ENCODE assay signal across 18 cellular contexts in genomic region chr12:27972721-27973120, GRCh38. TPM values are rescaled to one million over a fixed set of nuclear protein-coding genes. Genes with fewer than 3 reads are reported as not detected.
DNase-seq lines count a peak whose midpoint lies in the region; ATAC-seq and TF ChIP-seq lines count a peak whose summit lies in the region.
"Had no signal": no experiment of that assay in that cellular context is flagged by ENCODE, and none has a peak within 500 bp of the region (broad histone marks: within the 10 kb centered on the region; RNA-seq: fewer than 3 reads in every experiment).

TSS of gene PTHLH (minus strand) at chr12:27972733. CDS start at chr12:27969494, 3,239 bp downstream.

- H3K4me1 ChIP-seq in iPS-20b (ENCODE audit: insufficient read depth, low read length) = peaks cover 28% of the 10 kb centered on the region
- H3K4me1 ChIP-seq: breast epithelium had no signal

- H3K4me3 ChIP-seq in iPS-20b (ENCODE audit: low read length) = peak within 1 kb of the TSS; percentile 42; the same call in 1 of the 2 replicates
- H3K4me3 ChIP-seq: upper lobe of left lung had no signal

- no peaks in the 10 kb centered on the region for H3K36me3 Mint-ChIP-seq in activated naive CD4-positive, alpha-beta T cell treated with anti-CD3 and anti-CD28 coated beads for 36 hours (ENCODE audit: low read depth)
- no peaks in the 10 kb centered on the region for H3K36me3 Mint-ChIP-seq in activated naive CD4-positive, alpha-beta T cell treated with anti-CD3 and anti-CD28 coated beads, Interleukin-2, amount 10 ng/mL, durations not matched to agents 7 days and 5 days
- H3K36me3 Mint-ChIP-seq in WTC11 = no peaks in the 10 kb centered on the region
- peaks cover 0 to 2% of the 10 kb centered on the region in 2 donors for H3K36me3 Mint-ChIP-seq in stimulated activated naive B cell treated with anti-CD40 and anti-IgM and Interleukin-4, amounts not matched to agents 10 μg/mL and 1 μg/mL and 100 μg/mL, for 72 hours

- H3K27me3 Mint-ChIP-seq in activated naive CD4-positive, alpha-beta T cell treated with anti-CD3 and anti-CD28 coated beads for 36 hours (ENCODE audit: low read depth) = peaks cover 82% of the 10 kb centered on the region
- peaks cover 90% of the 10 kb centered on the region for H3K27me3 Mint-ChIP-seq in activated naive CD4-positive, alpha-beta T cell treated with anti-CD3 and anti-CD28 coated beads, Interleukin-2, amount 10 ng/mL, durations not matched to agents 7 days and 5 days
- H3K27me3 Mint-ChIP-seq in WTC11 (ENCODE audit: low read depth) = peaks cover 97% of the 10 kb centered on the region
- H3K27me3 Mint-ChIP-seq in stimulated activated naive B cell treated with anti-CD40 and anti-IgM and Interleukin-4, amounts not matched to agents 10 μg/mL and 1 μg/mL and 100 μg/mL, for 72 hours = peaks cover 71 to 84% of the 10 kb centered on the region in 2 donors

- H3K27ac ChIP-seq in iPS-20b (ENCODE audit: low read length) (no peak within 1 kb of the TSS), substantia nigra (ENCODE audit: low read depth, low read length, poor library complexity, severe bottlenecking) (no peak within 1 kb of the TSS)
- H3K27ac ChIP-seq: breast epithelium, HL-60, upper lobe of left lung had no signal

- peaks cover 99% of the 10 kb centered on the region for H3K27me3 ChIP-seq in iPS-20b (ENCODE audit: insufficient read depth, low read length)

- no peak for TF ChIP-seq CTCF in WTC11 (IDR thresholded peaks at IDR 0.05)

- no peaks in the 10 kb centered on the region; the same call in 1 of the 2 replicates for H3K9me3 ChIP-seq in iPS-20b (ENCODE audit: insufficient read depth, low read depth, low read length)
- H3K9me3 ChIP-seq: breast epithelium, upper lobe of left lung had no signal

- H3K9ac ChIP-seq in iPS-20b (ENCODE audit: low read depth, low read length) = no peak within 1 kb of the TSS

- no peak within 1 kb of the TSS for H3K27ac Mint-ChIP-seq in activated naive CD4-positive, alpha-beta T cell treated with anti-CD3 and anti-CD28 coated beads for 36 hours
- no peak within 1 kb of the TSS for H3K27ac Mint-ChIP-seq in activated naive CD4-positive, alpha-beta T cell treated with anti-CD3 and anti-CD28 coated beads, Interleukin-2, amount 10 ng/mL, durations not matched to agents 7 days and 5 days
- no peak within 1 kb of the TSS for H3K27ac Mint-ChIP-seq in WTC11
- peak within 1 kb of the TSS; percentile 65 for H3K27ac Mint-ChIP-seq in stimulated activated naive B cell treated with anti-CD40 and anti-IgM and Interleukin-4, amounts not matched to agents 10 μg/mL and 1 μg/mL and 100 μg/mL, for 72 hours
- H3K27ac Mint-ChIP-seq: T-helper 1 cell treated with Interleukin-12 subunit alpha and Interleukin-12 subunit beta and Interleukin-4 antibody, amounts not matched to agents 30 μg/mL and 1 μg/mL, for 36 hours had no signal

- POLR2A ChIA-PET in WTC11 (lab: Charles Lee) = no interaction called here

- no peaks in the 10 kb centered on the region for H3K9me3 Mint-ChIP-seq in activated naive CD4-positive, alpha-beta T cell treated with anti-CD3 and anti-CD28 coated beads for 36 hours
- no peaks in the 10 kb centered on the region for H3K9me3 Mint-ChIP-seq in activated naive CD4-positive, alpha-beta T cell treated with anti-CD3 and anti-CD28 coated beads, Interleukin-2, amount 10 ng/mL, durations not matched to agents 7 days and 5 days
- H3K9me3 Mint-ChIP-seq in WTC11 = no peaks in the 10 kb centered on the region
- H3K9me3 Mint-ChIP-seq in stimulated activated naive B cell treated with anti-CD40 and anti-IgM and Interleukin-4, amounts not matched to agents 10 μg/mL and 1 μg/mL and 100 μg/mL, for 72 hours = no peaks in the 10 kb centered on the region
- H3K9me3 Mint-ChIP-seq: T-helper 1 cell treated with Interleukin-12 subunit alpha and Interleukin-12 subunit beta and Interleukin-4 antibody, amounts not matched to agents 30 μg/mL and 1 μg/mL, for 36 hours had no signal

- no peak for DNase-seq in activated naive CD4-positive, alpha-beta T cell treated with anti-CD3 and anti-CD28 coated beads for 36 hours
- DNase-seq in activated naive CD4-positive, alpha-beta T cell treated with anti-CD3 and anti-CD28 coated beads, Interleukin-2, amount 10 ng/mL, durations not matched to agents 7 days and 5 days = no peak
- DNase-seq in WTC11 (ENCODE audit: low spot score) (no peak), NOMO-1 treated with DMSO at 0.1 percent for 48 hours (lab: John Stamatoyannopoulos, UW; ENCODE audit: unreplicated experiment) (no peak), iPS-NIHi11 (ENCODE audit: low spot score) (no peak), substantia nigra (lab: John Stamatoyannopoulos, UW) (no peak)
- DNase-seq in stimulated activated naive B cell treated with anti-CD40 and anti-IgM and Interleukin-4, amounts not matched to agents 10 μg/mL and 1 μg/mL and 100 μg/mL, for 72 hours = no peak
- DNase-seq: activated naive CD4-positive, alpha-beta T cell treated with Interleukin-2 at 50 U/mL for 16 hours; dorsolateral prefrontal cortex; hypothalamus; left ventricle myocardium superior; NCI-H146; stimulated activated CD4-positive, alpha-beta T cell treated with anti-CD3 and anti-CD28 coated beads, Interleukin-4, amount 100 ng/mL, for 4 hours; upper lobe of left lung had no signal

- ATAC-seq in WTC11 = no peak
- no peak for ATAC-seq in stimulated activated naive B cell treated with anti-CD40 and anti-IgM and Interleukin-4, amounts not matched to agents 10 μg/mL and 1 μg/mL and 100 μg/mL, for 72 hours (replicated peaks)
- ATAC-seq: left ventricle myocardium superior had no signal

- H3K4me3 Mint-ChIP-seq in activated naive CD4-positive, alpha-beta T cell treated with anti-CD3 and anti-CD28 coated beads for 36 hours = peak within 1 kb of the TSS; percentile 1
- no peak within 1 kb of the TSS for H3K4me3 Mint-ChIP-seq in activated naive CD4-positive, alpha-beta T cell treated with anti-CD3 and anti-CD28 coated beads, Interleukin-2, amount 10 ng/mL, durations not matched to agents 7 days and 5 days
- peak within 1 kb of the TSS; percentile 77 for H3K4me3 Mint-ChIP-seq in WTC11
- H3K4me3 Mint-ChIP-seq in stimulated activated naive B cell treated with anti-CD40 and anti-IgM and Interleukin-4, amounts not matched to agents 10 μg/mL and 1 μg/mL and 100 μg/mL, for 72 hours = peak within 1 kb of the TSS; percentile 14 to 46

- H3K4me1 Mint-ChIP-seq in activated naive CD4-positive, alpha-beta T cell treated with anti-CD3 and anti-CD28 coated beads for 36 hours (ENCODE audit: low read depth) = peaks cover 34% of the 10 kb centered on the region
- H3K4me1 Mint-ChIP-seq in activated naive CD4-positive, alpha-beta T cell treated with anti-CD3 and anti-CD28 coated beads, Interleukin-2, amount 10 ng/mL, durations not matched to agents 7 days and 5 days = peaks cover 19% of the 10 kb centered on the region
- H3K4me1 Mint-ChIP-seq in WTC11 = peaks cover 57% of the 10 kb centered on the region
- peaks cover 20 to 39% of the 10 kb centered on the region in 2 donors for H3K4me1 Mint-ChIP-seq in stimulated activated naive B cell treated with anti-CD40 and anti-IgM and Interleukin-4, amounts not matched to agents 10 μg/mL and 1 μg/mL and 100 μg/mL, for 72 hours

- CTCF ChIA-PET in activated naive CD4-positive, alpha-beta T cell treated with anti-CD3 and anti-CD28 coated beads for 36 hours (lab: Charles Lee) = interaction anchor here (0.6 to 0.7 kb wide), 2 partner anchors 448 to 1171 kb away, joined by 3 read pairs; no protein-coding TSS in a partner anchor
- CTCF ChIA-PET in activated naive CD4-positive, alpha-beta T cell treated with anti-CD3 and anti-CD28 coated beads, Interleukin-2, amount 10 ng/mL, durations not matched to agents 7 days and 5 days (lab: Charles Lee) = no interaction called here
- CTCF ChIA-PET in WTC11 (lab: Charles Lee) = no interaction called here

- intact Hi-C loops in activated naive CD4-positive, alpha-beta T cell treated with anti-CD3 and anti-CD28 coated beads for 36 hours (cut with micrococcal nuclease) = no loop called here

- H3K36me3 ChIP-seq in iPS-20b (ENCODE audit: insufficient read depth, low read depth, low read length) = no peaks in the 10 kb centered on the region
- H3K36me3 ChIP-seq: breast epithelium, upper lobe of left lung had no signal

TF ChIP-seq in WTC11, 78 proteins besides CTCF, POLR2A, EP300 and RAD21:
- TF ChIP-seq USF2 (CRISPR knock-in tag; IDR thresholded peaks at IDR 0.05) = no peak

RNA-seq across cellular contexts. Expression of gene PTHLH, which starts in this region (rescaled TPM):
- not detected for total RNA-seq in activated naive CD4-positive, alpha-beta T cell treated with anti-CD3 and anti-CD28 coated beads for 36 hours
- total RNA-seq in WTC11 (2021) = not detected in 3 replicates
- total RNA-seq: left ventricle myocardium superior had no signal
